ENCODE assay signal across 1 cellular context in the genomic region with DNA sequence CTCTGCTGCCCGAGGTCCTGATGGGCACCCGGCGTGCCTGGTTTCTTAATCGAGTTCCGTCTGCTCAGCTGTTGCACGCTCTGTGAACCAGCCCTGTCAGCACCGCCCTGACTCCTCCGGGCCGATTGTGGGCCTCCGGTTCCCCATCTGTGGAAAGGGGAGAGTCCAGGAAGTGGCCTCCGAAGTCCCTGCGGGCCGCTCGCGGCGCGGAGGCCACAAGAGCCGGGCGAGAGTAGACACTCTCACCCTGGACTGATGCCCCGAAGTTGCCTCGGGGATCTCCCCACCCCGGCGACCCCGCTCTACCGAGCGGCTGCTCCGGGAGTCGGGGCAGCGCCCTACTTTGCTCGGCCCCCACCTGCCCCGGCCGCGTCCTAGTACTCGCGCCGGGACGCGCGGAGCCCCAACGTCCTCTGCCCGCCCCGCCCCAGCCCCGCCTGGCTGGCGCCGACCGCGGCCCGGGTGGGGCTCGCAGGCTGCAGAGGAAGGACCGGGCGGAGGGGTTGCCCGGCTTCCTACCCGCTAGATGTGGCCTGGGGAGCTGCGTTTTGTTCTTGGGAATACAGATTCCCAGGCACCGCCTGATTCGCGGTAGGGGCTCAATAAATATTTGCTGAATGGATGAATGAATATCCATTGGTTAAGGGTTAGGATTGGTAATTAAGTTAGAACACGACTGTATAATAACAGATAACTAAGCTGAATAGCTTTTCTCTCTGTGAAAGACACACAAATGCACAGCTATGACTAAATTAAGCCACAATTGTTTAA.
A peak's percentile ranks its signal among the peaks of the same experiment; 100 is the strongest.
TF ChIP-seq lines count a peak whose summit lies in the region.

No MANE protein-coding gene starts in this region.

TF ChIP-seq in endothelial cell of umbilical vein, 7 proteins besides CTCF, POLR2A, EP300 and RAD21:
- TF ChIP-seq, protein P1, sequence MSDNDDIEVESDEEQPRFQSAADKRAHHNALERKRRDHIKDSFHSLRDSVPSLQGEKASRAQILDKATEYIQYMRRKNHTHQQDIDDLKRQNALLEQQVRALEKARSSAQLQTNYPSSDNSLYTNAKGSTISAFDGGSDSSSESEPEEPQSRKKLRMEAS (IDR thresholded peaks at IDR 0.05; ENCODE audit: insufficient read depth, insufficient read length) = no peak
- peak; percentile 71 for TF ChIP-seq POLR2AphosphoS5 (IDR thresholded peaks at IDR 0.05; ENCODE audit: insufficient read depth, low read depth, low read length)
